ENCODE assay signal across 1 cellular context in the genomic region with DNA sequence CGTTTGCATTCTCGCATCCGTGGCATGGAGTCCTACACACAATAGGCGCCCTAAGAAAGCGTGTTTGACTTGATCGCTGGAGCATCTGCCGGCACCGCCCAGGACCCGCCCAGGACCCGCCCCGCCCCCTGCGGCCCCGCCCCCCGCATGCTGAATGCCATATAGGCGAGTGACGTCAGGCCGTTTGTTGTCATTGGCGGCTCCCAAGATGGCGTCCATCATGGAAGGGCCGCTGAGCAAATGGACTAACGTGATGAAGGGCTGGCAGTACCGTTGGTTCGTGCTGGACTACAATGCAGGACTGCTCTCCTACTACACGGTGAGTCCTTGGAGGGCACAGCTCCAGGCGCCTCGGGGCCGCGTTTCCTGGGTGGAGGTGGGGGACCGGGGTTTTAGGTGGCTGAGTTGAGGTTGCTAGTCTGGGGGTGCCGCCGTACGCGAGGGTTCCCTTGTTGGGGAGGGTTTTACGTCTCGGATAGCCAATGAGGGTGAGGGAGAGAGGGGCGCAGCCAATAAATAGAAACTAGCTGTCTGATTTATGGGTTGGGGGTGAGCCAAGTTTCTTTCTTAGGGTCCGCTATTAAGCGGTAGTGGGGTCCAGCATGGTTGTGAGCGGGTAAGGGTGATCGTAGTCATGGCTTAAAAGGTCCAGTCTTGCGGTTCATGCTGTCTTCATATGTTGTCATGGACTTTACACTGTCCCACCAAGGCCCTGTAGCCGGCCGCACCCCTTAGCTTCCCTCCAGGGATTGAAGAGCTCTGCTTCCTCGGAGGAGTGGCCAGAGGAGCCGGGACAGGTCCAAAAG.
TF ChIP-seq lines count a peak whose summit lies in the region.

A gene with protein sequence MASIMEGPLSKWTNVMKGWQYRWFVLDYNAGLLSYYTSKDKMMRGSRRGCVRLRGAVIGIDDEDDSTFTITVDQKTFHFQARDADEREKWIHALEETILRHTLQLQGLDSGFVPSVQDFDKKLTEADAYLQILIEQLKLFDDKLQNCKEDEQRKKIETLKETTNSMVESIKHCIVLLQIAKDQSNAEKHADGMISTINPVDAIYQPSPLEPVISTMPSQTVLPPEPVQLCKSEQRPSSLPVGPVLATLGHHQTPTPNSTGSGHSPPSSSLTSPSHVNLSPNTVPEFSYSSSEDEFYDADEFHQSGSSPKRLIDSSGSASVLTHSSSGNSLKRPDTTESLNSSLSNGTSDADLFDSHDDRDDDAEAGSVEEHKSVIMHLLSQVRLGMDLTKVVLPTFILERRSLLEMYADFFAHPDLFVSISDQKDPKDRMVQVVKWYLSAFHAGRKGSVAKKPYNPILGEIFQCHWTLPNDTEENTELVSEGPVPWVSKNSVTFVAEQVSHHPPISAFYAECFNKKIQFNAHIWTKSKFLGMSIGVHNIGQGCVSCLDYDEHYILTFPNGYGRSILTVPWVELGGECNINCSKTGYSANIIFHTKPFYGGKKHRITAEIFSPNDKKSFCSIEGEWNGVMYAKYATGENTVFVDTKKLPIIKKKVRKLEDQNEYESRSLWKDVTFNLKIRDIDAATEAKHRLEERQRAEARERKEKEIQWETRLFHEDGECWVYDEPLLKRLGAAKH (plus strand): TSS at position 190 of the 806 bp plus-strand sequence. CDS start 19 bp downstream, at position 209.

TF ChIP-seq in HepG2, 621 proteins besides CTCF, POLR2A, EP300 and RAD21 (continued from another document and continues in another):
- TF ChIP-seq ZNF468 (CRISPR knock-in tag; IDR thresholded peaks at IDR 0.05) (no peak), SIN3A (IDR thresholded peaks at IDR 0.05; ENCODE audit: borderline replicate concordance, low read depth, low read length) (peak; percentile 11; the same call in 1 of the 2 replicates), ISX (CRISPR knock-in tag; conservative IDR thresholded peaks at IDR 0.05) (no peak), THAP11 (CRISPR knock-in tag; IDR thresholded peaks at IDR 0.05) (peak; percentile 40; the same call in 1 of the 2 replicates), GLI4 (CRISPR knock-in tag; IDR thresholded peaks at IDR 0.05; ENCODE audit: borderline replicate concordance) (no peak), ZNF501 (CRISPR knock-in tag; IDR thresholded peaks at IDR 0.05) (peak; percentile 67), CREM (IDR thresholded peaks at IDR 0.05) (peak; percentile 66), CREM (CRISPR knock-in tag; IDR thresholded peaks at IDR 0.05) (no peak), SALL1 (CRISPR knock-in tag; IDR thresholded peaks at IDR 0.05) (peak; percentile 63), NFKB2 (CRISPR knock-in tag; IDR thresholded peaks at IDR 0.05; ENCODE audit: borderline replicate concordance) (peak; percentile 60; the same call in 1 of the 2 replicates), PREB (CRISPR knock-in tag; IDR thresholded peaks at IDR 0.05) (no peak), ZNF549 (CRISPR knock-in tag; IDR thresholded peaks at IDR 0.05) (no peak), DRAP1 (CRISPR knock-in tag; IDR thresholded peaks at IDR 0.05) (peak; percentile 97), FOXK1 (CRISPR knock-in tag; IDR thresholded peaks at IDR 0.05; ENCODE audit: borderline replicate concordance, low read depth) (peak; percentile 43; the same call in 1 of the 2 replicates), ZFP90 (CRISPR knock-in tag; IDR thresholded peaks at IDR 0.05; ENCODE audit: borderline replicate concordance) (0 out of 2 replicates have a peak, but pooled peaks have one; percentile 18), ZBTB38 (CRISPR knock-in tag; IDR thresholded peaks at IDR 0.05) (0 out of 2 replicates have a peak, but pooled peaks have one; percentile 18), ZNF441 (CRISPR knock-in tag; IDR thresholded peaks at IDR 0.05; ENCODE audit: borderline replicate concordance) (no peak), ZNF644 (CRISPR knock-in tag; IDR thresholded peaks at IDR 0.05; ENCODE audit: low read depth) (peak; percentile 84; the same call in 1 of the 2 replicates), CENPT (CRISPR knock-in tag; IDR thresholded peaks at IDR 0.05; ENCODE audit: low read depth) (no peak), NCOR1 (IDR thresholded peaks at IDR 0.05; ENCODE audit: borderline replicate concordance, low read length) (0 out of 2 replicates have a peak, but pooled peaks have one; percentile 27), ZNF891 (CRISPR knock-in tag; IDR thresholded peaks at IDR 0.05) (no peak), ZNF253 (CRISPR knock-in tag; IDR thresholded peaks at IDR 0.05; ENCODE audit: borderline replicate concordance) (no peak), SP4 (CRISPR knock-in tag; IDR thresholded peaks at IDR 0.05) (peak; percentile 65; the same call in 1 of the 2 replicates), TAF1 (CRISPR knock-in tag; IDR thresholded peaks at IDR 0.05) (peak; percentile 59; the same call in 1 of the 2 replicates), SATB2 (CRISPR knock-in tag; IDR thresholded peaks at IDR 0.05) (no peak), SIN3B (IDR thresholded peaks at IDR 0.05; ENCODE audit: low read length) (peak; percentile 89), EHMT2 (IDR thresholded peaks at IDR 0.05; ENCODE audit: borderline replicate concordance, low read depth, low read length) (0 out of 2 replicates have a peak, but pooled peaks have one; percentile 45), NCOA2 (CRISPR knock-in tag; IDR thresholded peaks at IDR 0.05) (no peak), HNRNPLL (IDR thresholded peaks at IDR 0.05; ENCODE audit: low read depth, low read length, poor library complexity, severe bottlenecking) (peak; percentile 34), ZNF589 (CRISPR knock-in tag; conservative IDR thresholded peaks at IDR 0.05) (peak; percentile 46; the same call in 1 of the 2 replicates), CREB1 (IDR thresholded peaks at IDR 0.05) (peak; percentile 91), CREB1 (CRISPR knock-in tag; IDR thresholded peaks at IDR 0.05) (peak; percentile 91)
- TF ChIP-seq, protein P1, sequence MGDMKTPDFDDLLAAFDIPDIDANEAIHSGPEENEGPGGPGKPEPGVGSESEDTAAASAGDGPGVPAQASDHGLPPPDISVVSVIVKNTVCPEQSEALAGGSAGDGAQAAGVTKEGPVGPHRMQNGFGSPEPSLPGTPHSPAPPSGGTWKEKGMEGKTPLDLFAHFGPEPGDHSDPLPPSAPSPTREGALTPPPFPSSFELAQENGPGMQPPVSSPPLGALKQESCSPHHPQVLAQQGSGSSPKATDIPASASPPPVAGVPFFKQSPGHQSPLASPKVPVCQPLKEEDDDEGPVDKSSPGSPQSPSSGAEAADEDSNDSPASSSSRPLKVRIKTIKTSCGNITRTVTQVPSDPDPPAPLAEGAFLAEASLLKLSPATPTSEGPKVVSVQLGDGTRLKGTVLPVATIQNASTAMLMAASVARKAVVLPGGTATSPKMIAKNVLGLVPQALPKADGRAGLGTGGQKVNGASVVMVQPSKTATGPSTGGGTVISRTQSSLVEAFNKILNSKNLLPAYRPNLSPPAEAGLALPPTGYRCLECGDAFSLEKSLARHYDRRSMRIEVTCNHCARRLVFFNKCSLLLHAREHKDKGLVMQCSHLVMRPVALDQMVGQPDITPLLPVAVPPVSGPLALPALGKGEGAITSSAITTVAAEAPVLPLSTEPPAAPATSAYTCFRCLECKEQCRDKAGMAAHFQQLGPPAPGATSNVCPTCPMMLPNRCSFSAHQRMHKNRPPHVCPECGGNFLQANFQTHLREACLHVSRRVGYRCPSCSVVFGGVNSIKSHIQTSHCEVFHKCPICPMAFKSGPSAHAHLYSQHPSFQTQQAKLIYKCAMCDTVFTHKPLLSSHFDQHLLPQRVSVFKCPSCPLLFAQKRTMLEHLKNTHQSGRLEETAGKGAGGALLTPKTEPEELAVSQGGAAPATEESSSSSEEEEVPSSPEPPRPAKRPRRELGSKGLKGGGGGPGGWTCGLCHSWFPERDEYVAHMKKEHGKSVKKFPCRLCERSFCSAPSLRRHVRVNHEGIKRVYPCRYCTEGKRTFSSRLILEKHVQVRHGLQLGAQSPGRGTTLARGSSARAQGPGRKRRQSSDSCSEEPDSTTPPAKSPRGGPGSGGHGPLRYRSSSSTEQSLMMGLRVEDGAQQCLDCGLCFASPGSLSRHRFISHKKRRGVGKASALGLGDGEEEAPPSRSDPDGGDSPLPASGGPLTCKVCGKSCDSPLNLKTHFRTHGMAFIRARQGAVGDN (CRISPR knock-in tag; IDR thresholded peaks at IDR 0.05): peak; percentile 72
- TF ChIP-seq, protein P2, sequence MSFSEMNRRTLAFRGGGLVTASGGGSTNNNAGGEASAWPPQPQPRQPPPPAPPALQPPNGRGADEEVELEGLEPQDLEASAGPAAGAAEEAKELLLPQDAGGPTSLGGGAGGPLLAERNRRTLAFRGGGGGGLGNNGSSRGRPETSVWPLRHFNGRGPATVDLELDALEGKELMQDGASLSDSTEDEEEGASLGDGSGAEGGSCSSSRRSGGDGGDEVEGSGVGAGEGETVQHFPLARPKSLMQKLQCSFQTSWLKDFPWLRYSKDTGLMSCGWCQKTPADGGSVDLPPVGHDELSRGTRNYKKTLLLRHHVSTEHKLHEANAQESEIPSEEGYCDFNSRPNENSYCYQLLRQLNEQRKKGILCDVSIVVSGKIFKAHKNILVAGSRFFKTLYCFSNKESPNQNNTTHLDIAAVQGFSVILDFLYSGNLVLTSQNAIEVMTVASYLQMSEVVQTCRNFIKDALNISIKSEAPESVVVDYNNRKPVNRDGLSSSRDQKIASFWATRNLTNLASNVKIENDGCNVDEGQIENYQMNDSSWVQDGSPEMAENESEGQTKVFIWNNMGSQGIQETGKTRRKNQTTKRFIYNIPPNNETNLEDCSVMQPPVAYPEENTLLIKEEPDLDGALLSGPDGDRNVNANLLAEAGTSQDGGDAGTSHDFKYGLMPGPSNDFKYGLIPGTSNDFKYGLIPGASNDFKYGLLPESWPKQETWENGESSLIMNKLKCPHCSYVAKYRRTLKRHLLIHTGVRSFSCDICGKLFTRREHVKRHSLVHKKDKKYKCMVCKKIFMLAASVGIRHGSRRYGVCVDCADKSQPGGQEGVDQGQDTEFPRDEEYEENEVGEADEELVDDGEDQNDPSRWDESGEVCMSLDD (CRISPR knock-in tag; IDR thresholded peaks at IDR 0.05; ENCODE audit: borderline replicate concordance): peak; percentile 57; the same call in 1 of the 2 replicates
- TF ChIP-seq, protein P3, sequence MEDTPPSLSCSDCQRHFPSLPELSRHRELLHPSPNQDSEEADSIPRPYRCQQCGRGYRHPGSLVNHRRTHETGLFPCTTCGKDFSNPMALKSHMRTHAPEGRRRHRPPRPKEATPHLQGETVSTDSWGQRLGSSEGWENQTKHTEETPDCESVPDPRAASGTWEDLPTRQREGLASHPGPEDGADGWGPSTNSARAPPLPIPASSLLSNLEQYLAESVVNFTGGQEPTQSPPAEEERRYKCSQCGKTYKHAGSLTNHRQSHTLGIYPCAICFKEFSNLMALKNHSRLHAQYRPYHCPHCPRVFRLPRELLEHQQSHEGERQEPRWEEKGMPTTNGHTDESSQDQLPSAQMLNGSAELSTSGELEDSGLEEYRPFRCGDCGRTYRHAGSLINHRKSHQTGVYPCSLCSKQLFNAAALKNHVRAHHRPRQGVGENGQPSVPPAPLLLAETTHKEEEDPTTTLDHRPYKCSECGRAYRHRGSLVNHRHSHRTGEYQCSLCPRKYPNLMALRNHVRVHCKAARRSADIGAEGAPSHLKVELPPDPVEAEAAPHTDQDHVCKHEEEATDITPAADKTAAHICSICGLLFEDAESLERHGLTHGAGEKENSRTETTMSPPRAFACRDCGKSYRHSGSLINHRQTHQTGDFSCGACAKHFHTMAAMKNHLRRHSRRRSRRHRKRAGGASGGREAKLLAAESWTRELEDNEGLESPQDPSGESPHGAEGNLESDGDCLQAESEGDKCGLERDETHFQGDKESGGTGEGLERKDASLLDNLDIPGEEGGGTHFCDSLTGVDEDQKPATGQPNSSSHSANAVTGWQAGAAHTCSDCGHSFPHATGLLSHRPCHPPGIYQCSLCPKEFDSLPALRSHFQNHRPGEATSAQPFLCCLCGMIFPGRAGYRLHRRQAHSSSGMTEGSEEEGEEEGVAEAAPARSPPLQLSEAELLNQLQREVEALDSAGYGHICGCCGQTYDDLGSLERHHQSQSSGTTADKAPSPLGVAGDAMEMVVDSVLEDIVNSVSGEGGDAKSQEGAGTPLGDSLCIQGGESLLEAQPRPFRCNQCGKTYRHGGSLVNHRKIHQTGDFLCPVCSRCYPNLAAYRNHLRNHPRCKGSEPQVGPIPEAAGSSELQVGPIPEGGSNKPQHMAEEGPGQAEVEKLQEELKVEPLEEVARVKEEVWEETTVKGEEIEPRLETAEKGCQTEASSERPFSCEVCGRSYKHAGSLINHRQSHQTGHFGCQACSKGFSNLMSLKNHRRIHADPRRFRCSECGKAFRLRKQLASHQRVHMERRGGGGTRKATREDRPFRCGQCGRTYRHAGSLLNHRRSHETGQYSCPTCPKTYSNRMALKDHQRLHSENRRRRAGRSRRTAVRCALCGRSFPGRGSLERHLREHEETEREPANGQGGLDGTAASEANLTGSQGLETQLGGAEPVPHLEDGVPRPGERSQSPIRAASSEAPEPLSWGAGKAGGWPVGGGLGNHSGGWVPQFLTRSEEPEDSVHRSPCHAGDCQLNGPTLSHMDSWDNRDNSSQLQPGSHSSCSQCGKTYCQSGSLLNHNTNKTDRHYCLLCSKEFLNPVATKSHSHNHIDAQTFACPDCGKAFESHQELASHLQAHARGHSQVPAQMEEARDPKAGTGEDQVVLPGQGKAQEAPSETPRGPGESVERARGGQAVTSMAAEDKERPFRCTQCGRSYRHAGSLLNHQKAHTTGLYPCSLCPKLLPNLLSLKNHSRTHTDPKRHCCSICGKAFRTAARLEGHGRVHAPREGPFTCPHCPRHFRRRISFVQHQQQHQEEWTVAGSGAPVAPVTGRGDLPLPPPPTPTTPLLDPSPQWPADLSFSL (CRISPR knock-in tag; IDR thresholded peaks at IDR 0.05): 0 out of 2 replicates have a peak, but pooled peaks have one; percentile 18
- TF ChIP-seq, protein P4, sequence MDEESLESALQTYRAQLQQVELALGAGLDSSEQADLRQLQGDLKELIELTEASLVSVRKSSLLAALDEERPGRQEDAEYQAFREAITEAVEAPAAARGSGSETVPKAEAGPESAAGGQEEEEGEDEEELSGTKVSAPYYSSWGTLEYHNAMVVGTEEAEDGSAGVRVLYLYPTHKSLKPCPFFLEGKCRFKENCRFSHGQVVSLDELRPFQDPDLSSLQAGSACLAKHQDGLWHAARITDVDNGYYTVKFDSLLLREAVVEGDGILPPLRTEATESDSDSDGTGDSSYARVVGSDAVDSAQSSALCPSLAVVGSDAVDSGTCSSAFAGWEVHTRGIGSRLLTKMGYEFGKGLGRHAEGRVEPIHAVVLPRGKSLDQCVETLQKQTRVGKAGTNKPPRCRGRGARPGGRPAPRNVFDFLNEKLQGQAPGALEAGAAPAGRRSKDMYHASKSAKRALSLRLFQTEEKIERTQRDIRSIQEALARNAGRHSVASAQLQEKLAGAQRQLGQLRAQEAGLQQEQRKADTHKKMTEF (CRISPR knock-in tag; IDR thresholded peaks at IDR 0.05): no peak
